ENCODE assay signal across 8 cellular contexts in genomic region chr14:60980811-60981625, GRCh38. TPM values are rescaled to one million over a fixed set of nuclear protein-coding genes. Genes with fewer than 3 reads are reported as not detected.
DNase-seq lines count a peak whose midpoint lies in the region; ATAC-seq and TF ChIP-seq lines count a peak whose summit lies in the region.

SLC38A6 (plus strand) TSS chr14:60981245; CDS start chr14:60981278, 33 bp downstream.
TRMT5 (minus strand) TSS chr14:60981079; CDS start chr14:60980973, 106 bp downstream.

- peak; percentile 99 for DNase-seq in ELF-1 (ENCODE audit: low read depth, low spot score)
- DNase-seq in H4 (ENCODE audit: low spot score), result peak; percentile 93
- peak; percentile 88 for DNase-seq in LNCaP clone FGC (ENCODE audit: low read depth)
- peak; percentile 93 for DNase-seq in RPMI7951 (ENCODE audit: low read depth)
- DNase-seq in fibroblast of pulmonary artery (ENCODE audit: low read depth), result peak; percentile 97
- DNase-seq in naive thymus-derived CD8-positive, alpha-beta T cell, result peak; percentile 71 to 99 (median 93)
- DNase-seq in stimulated activated naive B cell treated with anti-CD40 and anti-IgM and Interleukin-4, amounts not matched to agents 10 μg/mL and 1 μg/mL and 100 μg/mL, for 72 hours, result peak; percentile 88

- POLR2A ChIA-PET in naive thymus-derived CD8-positive, alpha-beta T cell (lab: Charles Lee), result interaction anchor here (0.6 to 1.1 kb wide), 6 partner anchors 13 to 1778 kb away, joined by 3 to 10 read pairs (median 4); partner anchors contain the start of gene PPM1A

- H3K27ac Mint-ChIP-seq in activated T-helper 17 cell treated with anti-CD3 and anti-CD28 coated beads, Interleukin-2, amount 50 U/mL, for 72 hours, result no peak within 1 kb of the TSS
- H3K27ac Mint-ChIP-seq in naive thymus-derived CD8-positive, alpha-beta T cell, result no peak within 1 kb of the TSS
- H3K27ac Mint-ChIP-seq in stimulated activated naive B cell treated with anti-CD40 and anti-IgM and Interleukin-4, amounts not matched to agents 10 μg/mL and 1 μg/mL and 100 μg/mL, for 72 hours, result no peak within 1 kb of the TSS

- no peaks in the 10 kb centered on the region for H3K9me3 Mint-ChIP-seq in activated T-helper 17 cell treated with anti-CD3 and anti-CD28 coated beads, Interleukin-2, amount 50 U/mL, for 72 hours
- H3K9me3 Mint-ChIP-seq in naive thymus-derived CD8-positive, alpha-beta T cell, result no peaks in the 10 kb centered on the region
- no peaks in the 10 kb centered on the region for H3K9me3 Mint-ChIP-seq in stimulated activated naive B cell treated with anti-CD40 and anti-IgM and Interleukin-4, amounts not matched to agents 10 μg/mL and 1 μg/mL and 100 μg/mL, for 72 hours

- H3K4me1 Mint-ChIP-seq in activated T-helper 17 cell treated with anti-CD3 and anti-CD28 coated beads, Interleukin-2, amount 50 U/mL, for 72 hours, result peaks cover 10% of the 10 kb centered on the region
- peaks cover 8 to 25% (median 18%) of the 10 kb centered on the region in 4 donors for H3K4me1 Mint-ChIP-seq in naive thymus-derived CD8-positive, alpha-beta T cell
- peaks cover 8 to 19% of the 10 kb centered on the region in 2 donors for H3K4me1 Mint-ChIP-seq in stimulated activated naive B cell treated with anti-CD40 and anti-IgM and Interleukin-4, amounts not matched to agents 10 μg/mL and 1 μg/mL and 100 μg/mL, for 72 hours

- no peak for TF ChIP-seq CTCF in LNCaP clone FGC (IDR thresholded peaks at IDR 0.05; ENCODE audit: control insufficient read depth, extremely low read depth, insufficient read depth)
- TF ChIP-seq CTCF in fibroblast of pulmonary artery (IDR thresholded peaks at IDR 0.05; ENCODE audit: low read length, missing control alignments), result no peak

- H3K4me3 Mint-ChIP-seq in activated T-helper 17 cell treated with anti-CD3 and anti-CD28 coated beads, Interleukin-2, amount 50 U/mL, for 72 hours, result no peak within 1 kb of the TSS
- H3K4me3 Mint-ChIP-seq in naive thymus-derived CD8-positive, alpha-beta T cell, result no peak within 1 kb of the TSS
- H3K4me3 Mint-ChIP-seq in stimulated activated naive B cell treated with anti-CD40 and anti-IgM and Interleukin-4, amounts not matched to agents 10 μg/mL and 1 μg/mL and 100 μg/mL, for 72 hours, result no peak within 1 kb of the TSS

- peaks cover 48% of the 10 kb centered on the region for H3K36me3 Mint-ChIP-seq in activated T-helper 17 cell treated with anti-CD3 and anti-CD28 coated beads, Interleukin-2, amount 50 U/mL, for 72 hours (ENCODE audit: low read depth)
- H3K36me3 Mint-ChIP-seq in naive thymus-derived CD8-positive, alpha-beta T cell, result peaks cover 4 to 20% (median 7%) of the 10 kb centered on the region in 3 donors
- peaks cover 9 to 19% of the 10 kb centered on the region in 2 donors for H3K36me3 Mint-ChIP-seq in stimulated activated naive B cell treated with anti-CD40 and anti-IgM and Interleukin-4, amounts not matched to agents 10 μg/mL and 1 μg/mL and 100 μg/mL, for 72 hours

- H3K27me3 Mint-ChIP-seq in activated T-helper 17 cell treated with anti-CD3 and anti-CD28 coated beads, Interleukin-2, amount 50 U/mL, for 72 hours, result no peaks in the 10 kb centered on the region
- H3K27me3 Mint-ChIP-seq in naive thymus-derived CD8-positive, alpha-beta T cell, result no peaks in the 10 kb centered on the region
- H3K27me3 Mint-ChIP-seq in stimulated activated naive B cell treated with anti-CD40 and anti-IgM and Interleukin-4, amounts not matched to agents 10 μg/mL and 1 μg/mL and 100 μg/mL, for 72 hours, result no peaks in the 10 kb centered on the region

- ATAC-seq in activated T-helper 17 cell treated with anti-CD3 and anti-CD28 coated beads, Interleukin-2, amount 50 U/mL, for 72 hours (replicated peaks), result peak; percentile 89
- ATAC-seq in naive thymus-derived CD8-positive, alpha-beta T cell, result peak; percentile 86 to 88
- ATAC-seq in stimulated activated naive B cell treated with anti-CD40 and anti-IgM and Interleukin-4, amounts not matched to agents 10 μg/mL and 1 μg/mL and 100 μg/mL, for 72 hours (replicated peaks), result peak; percentile 88 to 91

- H3K4me3 ChIP-seq in LNCaP clone FGC (ENCODE audit: low read depth, low read length) (peak within 1 kb of the TSS; percentile 97), fibroblast of pulmonary artery (replicated peaks; ENCODE audit: low read depth, low read length) (peak within 1 kb of the TSS; percentile 85)

RNA-seq across cellular contexts. Expression of gene SLC38A6, which starts in this region (rescaled TPM):
- 43.7 and 45.2 TPM in 2 replicates for total RNA-seq in H4 (2014; rRNA removed; shearing (Covaris generic))
- total RNA-seq in RPMI7951 (2014; rRNA removed; shearing (Covaris generic)), result 26.9 and 28.3 TPM in 2 replicates
- 10 to 100 TPM in 1 of 2 donors, 1 to 10 TPM in 1; 8.7 to 11.8 TPM for total RNA-seq in activated T-helper 17 cell treated with anti-CD3 and anti-CD28 coated beads, Interleukin-2, amount 50 U/mL, for 72 hours
- 10 to 100 TPM; 14.0 to 15.7 TPM for total RNA-seq in naive thymus-derived CD8-positive, alpha-beta T cell
- polyA plus RNA-seq in naive thymus-derived CD8-positive, alpha-beta T cell, result 1 to 10 TPM; 3.6 to 7.8 (median 7.7) TPM

RNA-seq across cellular contexts. Expression of gene TRMT5, which starts in this region (rescaled TPM):
- total RNA-seq in H4 (2014; rRNA removed; shearing (Covaris generic)), result 18.6 and 29.4 TPM in 2 replicates
- 9.9 and 12.9 TPM in 2 replicates for total RNA-seq in RPMI7951 (2014; rRNA removed; shearing (Covaris generic))
- total RNA-seq in activated T-helper 17 cell treated with anti-CD3 and anti-CD28 coated beads, Interleukin-2, amount 50 U/mL, for 72 hours, result 10 to 100 TPM; 16.4 to 16.5 TPM
- total RNA-seq in naive thymus-derived CD8-positive, alpha-beta T cell, result 10 to 100 TPM; 10.8 to 12.6 TPM
- 1 to 10 TPM; 2.5 to 7.6 (median 3.8) TPM for polyA plus RNA-seq in naive thymus-derived CD8-positive, alpha-beta T cell

Comparison
In these comparisons a context has a peak if more than half of its experiments do, and no peak if none do; other contexts are left out.
1. Peak in every context shown above with its lines: DNase-seq, ATAC-seq and H3K4me3 ChIP-seq.